17 cellular contexts compared by ENCODE assay signal in the genomic region with DNA sequence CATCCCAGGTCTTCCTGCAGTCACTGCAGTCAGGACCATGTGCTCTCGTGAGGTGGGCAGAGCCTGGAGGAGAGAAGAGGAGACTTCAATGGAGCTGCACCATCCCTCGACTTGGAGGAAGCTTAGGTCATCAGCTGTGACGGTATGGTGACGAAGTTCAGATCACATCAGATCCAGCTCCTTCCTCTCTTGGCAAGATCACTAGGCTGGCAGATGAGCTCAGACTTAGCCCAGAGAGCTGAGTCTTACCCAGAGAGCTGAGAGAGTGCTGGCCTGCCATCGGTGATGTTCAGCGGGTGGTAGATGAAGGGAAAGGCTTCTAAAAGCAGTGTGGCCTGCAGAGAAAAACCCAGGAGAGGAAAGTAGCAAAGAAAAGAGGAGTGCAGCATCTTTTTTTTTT. TPM values are rescaled to one million over a fixed set of nuclear protein-coding genes. Genes with fewer than 3 reads are reported as not detected.
DNase-seq lines count a peak whose midpoint lies in the region; ATAC-seq and TF ChIP-seq lines count a peak whose summit lies in the region.
"Had no signal": no experiment of that assay in that cellular context is flagged by ENCODE, and none has a peak within 500 bp of the region (broad histone marks: within the 10 kb centered on the region; RNA-seq: fewer than 3 reads in every experiment).

No MANE protein-coding gene starts in this region.

- intact Hi-C loops in CD4-positive, alpha-beta T cell (cut with DNase I, micrococcal nuclease) = loop anchor here in 1 of 2 experiments (5.0 kb wide), 1 partner anchor 36 kb away; no protein-coding TSS in a partner anchor

- no peak for DNase-seq in CD4-positive, alpha-beta T cell
- DNase-seq in OCI-M1 (lab: John Stamatoyannopoulos, UW) (peak; percentile 16), fibroblast of peridontal ligament (ENCODE audit: extremely low read depth) (peak; percentile 10), pulmonary artery endothelial cell (ENCODE audit: low read depth, low spot score) (peak; percentile 20), ureter (ENCODE audit: low spot score) (no peak)
- DNase-seq in stimulated activated naive CD8-positive, alpha-beta T cell treated with anti-CD3 and anti-CD28 coated beads, Interleukin-15, amount 100 ng/mL, for 72 hours = no peak
- no peak for DNase-seq in effector CD8-positive, alpha-beta T cell (lab: John Stamatoyannopoulos, UW)
- DNase-seq: activated CD4-positive, alpha-beta T cell treated with anti-CD3 and anti-CD28 coated beads for 1 hour; activated T-cell treated with anti-CD3 and anti-CD28 coated beads, Interleukin-2, amount 50 U/mL, for 72 hours; amniotic stem cell; BE2C; DMS79; NCI-H1092 had no signal

- ATAC-seq in CD4-positive, alpha-beta T cell (ENCODE audit: poor library complexity) = no peak
- ATAC-seq in stimulated activated naive CD8-positive, alpha-beta T cell treated with anti-CD3 and anti-CD28 coated beads, Interleukin-15, amount 100 ng/mL, for 72 hours = no peak
- ATAC-seq in GM21423 (IDR thresholded peaks at IDR 0.05; ENCODE audit: unreplicated experiment) = no peak
- ATAC-seq: activated T-cell treated with anti-CD3 and anti-CD28 coated beads, Interleukin-2, amount 50 U/mL, for 72 hours; esophagus mucosa; left lobe of liver had no signal

- H3K27me3 Mint-ChIP-seq in CD4-positive, alpha-beta T cell = peaks cover 8% of the 10 kb centered on the region
- peaks cover 8% of the 10 kb centered on the region for H3K27me3 Mint-ChIP-seq in stimulated activated naive CD8-positive, alpha-beta T cell treated with anti-CD3 and anti-CD28 coated beads, Interleukin-15, amount 100 ng/mL, for 72 hours

- POLR2A ChIA-PET in CD4-positive, alpha-beta T cell (lab: Charles Lee) = interaction anchor here (0.6 kb wide), 1 partner anchor 25 kb away, joined by 3 read pairs; no protein-coding TSS in a partner anchor

- no peak for TF ChIP-seq CTCF in CD4-positive, alpha-beta T cell (IDR thresholded peaks at IDR 0.05)

- peaks cover 35% of the 10 kb centered on the region for H3K4me1 Mint-ChIP-seq in CD4-positive, alpha-beta T cell (ENCODE audit: low read depth)
- H3K4me1 Mint-ChIP-seq in stimulated activated naive CD8-positive, alpha-beta T cell treated with anti-CD3 and anti-CD28 coated beads, Interleukin-15, amount 100 ng/mL, for 72 hours = peaks cover 30% of the 10 kb centered on the region

- H3K9me3 ChIP-seq in CD4-positive, alpha-beta T cell (ENCODE audit: control insufficient read depth, low read length) = no peaks in the 10 kb centered on the region
- H3K9me3 ChIP-seq: BE2C, suprapubic skin had no signal

- peak overlapping the region; percentile 79 for H3K27ac Mint-ChIP-seq in CD4-positive, alpha-beta T cell
- peak overlapping the region in 1 of 2 donors; percentile 11 for H3K27ac Mint-ChIP-seq in stimulated activated naive CD8-positive, alpha-beta T cell treated with anti-CD3 and anti-CD28 coated beads, Interleukin-15, amount 100 ng/mL, for 72 hours
- H3K27ac Mint-ChIP-seq: activated T-cell treated with anti-CD3 and anti-CD28 coated beads, Interleukin-2, amount 50 U/mL, for 72 hours had no signal

- no peaks in the 10 kb centered on the region for H3K9me3 Mint-ChIP-seq in CD4-positive, alpha-beta T cell
- H3K9me3 Mint-ChIP-seq in stimulated activated naive CD8-positive, alpha-beta T cell treated with anti-CD3 and anti-CD28 coated beads, Interleukin-15, amount 100 ng/mL, for 72 hours = no peaks in the 10 kb centered on the region
- H3K9me3 Mint-ChIP-seq: activated T-cell treated with anti-CD3 and anti-CD28 coated beads, Interleukin-2, amount 50 U/mL, for 72 hours had no signal

- H3K36me3 Mint-ChIP-seq in CD4-positive, alpha-beta T cell (ENCODE audit: low read depth) = no peaks in the 10 kb centered on the region

- H3K27ac ChIP-seq in CD4-positive, alpha-beta T cell (ENCODE audit: low read depth, low read length) = no peak overlapping the region
- H3K27ac ChIP-seq: suprapubic skin had no signal

- CTCF ChIA-PET in CD4-positive, alpha-beta T cell (lab: Charles Lee) = interaction anchor here (0.7 to 1.6 kb wide), 3 partner anchors 16 to 327 kb away, joined by 3 to 6 read pairs (median 4); no protein-coding TSS in a partner anchor

- no peak overlapping the region for H3K4me3 Mint-ChIP-seq in CD4-positive, alpha-beta T cell
- no peak overlapping the region for H3K4me3 Mint-ChIP-seq in stimulated activated naive CD8-positive, alpha-beta T cell treated with anti-CD3 and anti-CD28 coated beads, Interleukin-15, amount 100 ng/mL, for 72 hours
- H3K4me3 Mint-ChIP-seq: activated T-cell treated with anti-CD3 and anti-CD28 coated beads, Interleukin-2, amount 50 U/mL, for 72 hours had no signal

- no peaks in the 10 kb centered on the region for H3K27me3 ChIP-seq in CD4-positive, alpha-beta T cell (ENCODE audit: control insufficient read depth, insufficient read depth, low read length)
- H3K27me3 ChIP-seq: BE2C, suprapubic skin had no signal

RNA-seq across cellular contexts. Expression of a gene that starts 1.8 kb away (rescaled TPM):
- total RNA-seq in CD4-positive, alpha-beta T cell = 10 to 100 TPM; 10.5 to 11.9 TPM
- 6.6 and 8.7 TPM in 2 replicates for total RNA-seq in pulmonary artery endothelial cell
- total RNA-seq in ureter = 32.3 TPM

RNA-seq across cellular contexts. Expression of a gene that starts 17.7 kb away (rescaled TPM):
- 100 to 1,000 TPM; 814 to 827 TPM for total RNA-seq in CD4-positive, alpha-beta T cell
- not detected in 2 replicates for total RNA-seq in pulmonary artery endothelial cell
- total RNA-seq in ureter = 4.2 TPM

RNA-seq across cellular contexts. Expression of a gene that starts 29.5 kb away (rescaled TPM):
- total RNA-seq in CD4-positive, alpha-beta T cell = not detected
- total RNA-seq in pulmonary artery endothelial cell = 55.7 and 62.6 TPM in 2 replicates
- total RNA-seq in ureter = 8.0 TPM

RNA-seq across cellular contexts. Expression of a gene that starts 39.8 kb away (rescaled TPM):
- total RNA-seq in CD4-positive, alpha-beta T cell = 10 to 100 TPM; 27.8 to 32.9 TPM
- 70.9 and 95.5 TPM in 2 replicates for total RNA-seq in pulmonary artery endothelial cell
- 86.8 TPM for total RNA-seq in ureter

RNA-seq across cellular contexts. Expression of a gene that starts 47.4 kb away (rescaled TPM):
- total RNA-seq in CD4-positive, alpha-beta T cell = 10 to 100 TPM; 63.2 to 67.3 TPM
- 71.9 and 78.7 TPM in 2 replicates for total RNA-seq in pulmonary artery endothelial cell
- 113 TPM for total RNA-seq in ureter

Comparison
In these comparisons a context has a peak if more than half of its experiments do, and no peak if none do; other contexts are left out.
1. DNase-seq: peak in OCI-M1 (single experiment), fibroblast of peridontal ligament (single experiment) and pulmonary artery endothelial cell (single experiment); none in CD4-positive, alpha-beta T cell (0 of 10), ureter (single experiment), stimulated activated naive CD8-positive, alpha-beta T cell treated with anti-CD3 and anti-CD28 coated beads, Interleukin-15, amount 100 ng/mL, for 72 hours (0 of 2) and effector CD8-positive, alpha-beta T cell (single experiment).
2. RNA of a gene that starts 17.7 kb away (total RNA-seq): 814 to 827 TPM in CD4-positive, alpha-beta T cell; 4.2 TPM in ureter (single experiment) and not detected in pulmonary artery endothelial cell; every median in the first group is over 100 times any median in the second.